In the genomic region with DNA sequence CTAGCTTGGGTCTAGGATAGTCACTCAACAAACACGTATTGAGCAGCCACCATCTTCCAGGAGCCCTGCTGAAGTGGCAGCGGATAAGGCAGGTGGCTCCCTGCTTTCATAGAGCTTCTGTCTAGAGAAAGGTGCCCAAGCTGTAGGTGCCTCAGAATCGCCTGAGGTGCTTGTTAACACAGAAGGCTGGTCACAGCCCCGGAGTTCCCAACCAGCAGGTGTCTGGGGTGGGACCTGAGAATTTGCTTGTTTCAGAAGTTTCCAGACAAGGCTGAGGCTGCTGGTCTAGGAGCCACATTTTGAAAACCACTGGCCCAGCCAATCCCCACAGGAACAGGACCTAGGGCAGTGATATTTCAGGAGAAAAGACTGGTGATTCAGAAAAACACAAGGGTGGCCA, we compare ENCODE assay signal across 17 cellular contexts.
"Had no signal": no experiment of that assay in that cellular context is flagged by ENCODE, and none has a peak within 500 bp of the region (broad histone marks: within the 10 kb centered on the region; RNA-seq: fewer than 3 reads in every experiment).

No MANE protein-coding gene starts in this region.

- H3K4me3 Mint-ChIP-seq: activated CD4-positive, alpha-beta T cell treated with anti-CD3 and anti-CD28 coated beads, Interleukin-2, amount 10 ng/mL, durations not matched to agents 24 days and 14 days; naive B cell; stimulated activated naive B cell treated with anti-CD40 and anti-IgM and Interleukin-4, amounts not matched to agents 10 μg/mL and 1 μg/mL and 100 μg/mL, for 72 hours had no signal

- H3K27ac ChIP-seq: right lobe of liver, spleen had no signal

- H3K36me3 Mint-ChIP-seq: activated naive CD4-positive, alpha-beta T cell treated with anti-CD3 and anti-CD28 coated beads, Interleukin-2, amount 50 U/mL, for 72 hours; naive B cell; stimulated activated naive B cell treated with anti-CD40 and anti-IgM and Interleukin-4, amounts not matched to agents 10 μg/mL and 1 μg/mL and 100 μg/mL, for 72 hours had no signal

- H3K27me3 ChIP-seq: breast epithelium, dorsolateral prefrontal cortex, right lobe of liver, spleen, upper lobe of left lung had no signal

- H3K36me3 ChIP-seq: breast epithelium, prostate gland, right lobe of liver, spleen, upper lobe of left lung had no signal

- ATAC-seq: activated naive CD4-positive, alpha-beta T cell treated with anti-CD3 and anti-CD28 coated beads, Interleukin-2, amount 50 U/mL, for 72 hours; left cardiac atrium; stimulated activated naive B cell treated with anti-CD40 and anti-IgM and Interleukin-4, amounts not matched to agents 10 μg/mL and 1 μg/mL and 100 μg/mL, for 72 hours had no signal

- DNase-seq: activated CD4-positive, alpha-beta T cell treated with anti-CD3 and anti-CD28 coated beads, Interleukin-2, amount 10 ng/mL, durations not matched to agents 24 days and 14 days; amygdala; dorsolateral prefrontal cortex; hypothalamus; left cardiac atrium; naive B cell; nucleus accumbens; right lobe of liver; spleen; stimulated activated CD4-positive, alpha-beta T cell treated with anti-CD3 and anti-CD28 coated beads, Interleukin-1b, Interleukin-23, amount 100 ng/mL, for 48 hours; stimulated activated naive B cell treated with anti-CD40 and anti-IgM and Interleukin-4, amounts not matched to agents 10 μg/mL and 1 μg/mL and 100 μg/mL, for 72 hours; substantia nigra; upper lobe of left lung had no signal

- H3K4me3 ChIP-seq: breast epithelium, dorsolateral prefrontal cortex, lung, prostate gland, right lobe of liver, spleen, upper lobe of left lung had no signal

- H3K27ac Mint-ChIP-seq: activated CD4-positive, alpha-beta T cell treated with anti-CD3 and anti-CD28 coated beads, Interleukin-2, amount 10 ng/mL, durations not matched to agents 24 days and 14 days; stimulated activated naive B cell treated with anti-CD40 and anti-IgM and Interleukin-4, amounts not matched to agents 10 μg/mL and 1 μg/mL and 100 μg/mL, for 72 hours had no signal

- H3K9me3 Mint-ChIP-seq: activated CD4-positive, alpha-beta T cell treated with anti-CD3 and anti-CD28 coated beads, Interleukin-2, amount 10 ng/mL, durations not matched to agents 24 days and 14 days; activated naive CD4-positive, alpha-beta T cell treated with anti-CD3 and anti-CD28 coated beads, Interleukin-2, amount 50 U/mL, for 72 hours; naive B cell; stimulated activated naive B cell treated with anti-CD40 and anti-IgM and Interleukin-4, amounts not matched to agents 10 μg/mL and 1 μg/mL and 100 μg/mL, for 72 hours had no signal

- H3K9me3 ChIP-seq: breast epithelium, prostate gland, right lobe of liver, spleen, upper lobe of left lung had no signal
